8 cellular contexts compared by ENCODE assay signal in the genomic region with DNA sequence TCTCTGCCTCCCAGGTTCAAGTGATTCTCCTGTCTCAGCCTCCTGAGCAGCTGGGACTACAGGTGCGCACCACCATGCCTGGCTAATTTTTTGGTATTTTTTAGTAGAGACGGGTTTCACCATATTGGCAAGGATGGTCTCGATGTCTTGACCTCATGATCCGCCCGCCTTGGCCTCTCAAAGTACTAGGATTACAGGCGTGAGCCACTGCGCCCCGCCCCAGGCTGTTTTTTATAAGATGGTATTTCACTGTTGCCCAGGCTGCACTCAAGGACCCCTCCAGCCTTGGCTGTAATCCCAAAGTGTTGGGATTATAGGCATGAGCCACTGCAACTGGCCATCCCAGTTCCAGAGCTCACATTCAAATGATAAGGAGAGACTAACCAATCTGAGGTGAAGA. TPM values are rescaled to one million over a fixed set of nuclear protein-coding genes. Genes with fewer than 3 reads are reported as not detected.
DNase-seq lines count a peak whose midpoint lies in the region; ATAC-seq and TF ChIP-seq lines count a peak whose summit lies in the region.
"Not testable (repeated sequence)": the region's sequence is repeated elsewhere in the genome, so short reads cannot be mapped to it uniquely, and the experiment has no call there.

No MANE protein-coding gene starts in this region.

- not testable (repeated sequence) for H3K4me3 ChIP-seq in BLaER1 treated with 17β-estradiol and CSF1 and Interleukin-3, amounts not matched to agents 10 nM and 100 nM; HUES64 (ENCODE audit: low read length); coronary artery

- H3K4me1 ChIP-seq in BLaER1 treated with 17β-estradiol and CSF1 and Interleukin-3, amounts not matched to agents 10 nM and 100 nM, result peaks cover 38 to 88% (median 57%) of the 10 kb centered on the region in 10 experiments
- not testable (repeated sequence) for H3K4me1 ChIP-seq in HUES64 (ENCODE audit: insufficient read depth, low read length)

- TF ChIP-seq CTCF in activated B cell treated with CpG ODN at 0.5 μM for 24 hours (IDR thresholded peaks at IDR 0.05); coronary artery (IDR thresholded peaks at IDR 0.05); nephron (IDR thresholded peaks at IDR 0.05; ENCODE audit: unreplicated experiment in 3 of 3): not testable (repeated sequence)

- not testable (repeated sequence) for H3K4me3 Mint-ChIP-seq in activated B cell treated with CpG ODN at 0.5 μM for 24 hours; nephron; stimulated activated naive B cell treated with anti-CD40 and anti-IgM and Interleukin-4, amounts not matched to agents 10 μg/mL and 1 μg/mL and 100 μg/mL, for 72 hours
- peak overlapping the region; percentile 56 for H3K4me3 Mint-ChIP-seq in activated naive CD4-positive, alpha-beta T cell treated with anti-CD3 and anti-CD28 coated beads, Interleukin-2, amount 50 U/mL, for 24 hours

- H3K4me2 ChIP-seq in BLaER1 treated with 17β-estradiol and CSF1 and Interleukin-3, amounts not matched to agents 10 nM and 100 nM, result peak overlapping the region in 1 of 11 experiments; percentile 7; a peak in 1 of 22 replicates

- not testable (repeated sequence) for H3K9me3 ChIP-seq in BLaER1 treated with 17β-estradiol and CSF1 and Interleukin-3, amounts not matched to agents 10 nM and 100 nM (replicated peaks in 1 of 11); HUES64 (ENCODE audit: insufficient read depth, low read depth, low read length)

- H3K36me3 Mint-ChIP-seq in activated B cell treated with CpG ODN at 0.5 μM for 24 hours (ENCODE audit: low read depth), result peaks cover 89% of the 10 kb centered on the region
- H3K36me3 Mint-ChIP-seq in activated naive CD4-positive, alpha-beta T cell treated with anti-CD3 and anti-CD28 coated beads, Interleukin-2, amount 50 U/mL, for 24 hours, result peaks cover 36% of the 10 kb centered on the region
- H3K36me3 Mint-ChIP-seq in nephron (ENCODE audit: low read depth), result peaks cover 93% of the 10 kb centered on the region
- peaks cover 54 to 68% of the 10 kb centered on the region in 2 donors for H3K36me3 Mint-ChIP-seq in stimulated activated naive B cell treated with anti-CD40 and anti-IgM and Interleukin-4, amounts not matched to agents 10 μg/mL and 1 μg/mL and 100 μg/mL, for 72 hours

- POLR2A ChIA-PET in activated B cell treated with CpG ODN at 0.5 μM for 24 hours (lab: Charles Lee), result interaction anchor here (1.1 to 6.6 kb wide), 3 partner anchors 7 to 61 kb away, joined by 4 to 83 read pairs (median 12); a partner anchor contains a TSS

- not testable (repeated sequence) for ATAC-seq in activated B cell treated with CpG ODN at 0.5 μM for 24 hours (ENCODE audit: low read depth); stimulated activated naive B cell treated with anti-CD40 and anti-IgM and Interleukin-4, amounts not matched to agents 10 μg/mL and 1 μg/mL and 100 μg/mL, for 72 hours (replicated peaks)
- ATAC-seq in left colon, result peak; percentile 12

- peaks cover 97 to 100% (median 100%) of the 10 kb centered on the region in 11 experiments for H4K20me1 ChIP-seq in BLaER1 treated with 17β-estradiol and CSF1 and Interleukin-3, amounts not matched to agents 10 nM and 100 nM

- H3K27ac Mint-ChIP-seq in activated B cell treated with CpG ODN at 0.5 μM for 24 hours (peak overlapping the region; percentile 60), nephron (peak overlapping the region in 2 of 3 experiments; percentile 46 to 76)
- H3K27ac Mint-ChIP-seq in activated naive CD4-positive, alpha-beta T cell treated with anti-CD3 and anti-CD28 coated beads, Interleukin-2, amount 50 U/mL, for 24 hours, result peak overlapping the region; percentile 85
- H3K27ac Mint-ChIP-seq in stimulated activated naive B cell treated with anti-CD40 and anti-IgM and Interleukin-4, amounts not matched to agents 10 μg/mL and 1 μg/mL and 100 μg/mL, for 72 hours, result peak overlapping the region; percentile 82

- peaks cover 64% of the 10 kb centered on the region for H3K4me1 Mint-ChIP-seq in activated B cell treated with CpG ODN at 0.5 μM for 24 hours
- H3K4me1 Mint-ChIP-seq in activated naive CD4-positive, alpha-beta T cell treated with anti-CD3 and anti-CD28 coated beads, Interleukin-2, amount 50 U/mL, for 24 hours, result peaks cover 69% of the 10 kb centered on the region
- peaks cover 35% of the 10 kb centered on the region for H3K4me1 Mint-ChIP-seq in nephron
- H3K4me1 Mint-ChIP-seq in stimulated activated naive B cell treated with anti-CD40 and anti-IgM and Interleukin-4, amounts not matched to agents 10 μg/mL and 1 μg/mL and 100 μg/mL, for 72 hours, result peaks cover 36 to 64% of the 10 kb centered on the region in 2 donors

- not testable (repeated sequence) for H3K27me3 Mint-ChIP-seq in activated B cell treated with CpG ODN at 0.5 μM for 24 hours; activated naive CD4-positive, alpha-beta T cell treated with anti-CD3 and anti-CD28 coated beads, Interleukin-2, amount 50 U/mL, for 24 hours; nephron (ENCODE audit: low read depth); stimulated activated naive B cell treated with anti-CD40 and anti-IgM and Interleukin-4, amounts not matched to agents 10 μg/mL and 1 μg/mL and 100 μg/mL, for 72 hours

- H3K9me3 Mint-ChIP-seq in activated B cell treated with CpG ODN at 0.5 μM for 24 hours; activated naive CD4-positive, alpha-beta T cell treated with anti-CD3 and anti-CD28 coated beads, Interleukin-2, amount 50 U/mL, for 24 hours; nephron; stimulated activated naive B cell treated with anti-CD40 and anti-IgM and Interleukin-4, amounts not matched to agents 10 μg/mL and 1 μg/mL and 100 μg/mL, for 72 hours: not testable (repeated sequence)

- CTCF ChIA-PET in activated B cell treated with CpG ODN at 0.5 μM for 24 hours (lab: Charles Lee), result interaction anchor here (1.0 to 4.4 kb wide), 4 partner anchors 8 to 175 kb away, joined by 3 to 19 read pairs (median 4); no protein-coding TSS in a partner anchor

- peaks cover 96 to 100% (median 100%) of the 10 kb centered on the region in 11 experiments for H3K36me3 ChIP-seq in BLaER1 treated with 17β-estradiol and CSF1 and Interleukin-3, amounts not matched to agents 10 nM and 100 nM
- H3K36me3 ChIP-seq in HUES64 (ENCODE audit: insufficient read depth, low read length), result peaks cover 99% of the 10 kb centered on the region

- not testable (repeated sequence) for DNase-seq in activated B cell treated with CpG ODN at 0.5 μM for 24 hours; left colon; stimulated activated naive B cell treated with anti-CD40 and anti-IgM and Interleukin-4, amounts not matched to agents 10 μg/mL and 1 μg/mL and 100 μg/mL, for 72 hours
- DNase-seq in coronary artery (ENCODE audit: low spot score), result peak; percentile 46

- intact Hi-C loops in activated B cell treated with CpG ODN at 0.5 μM for 24 hours (cut with micrococcal nuclease); left colon (cut with DNase I, micrococcal nuclease): not testable (repeated sequence)

- H3K9ac ChIP-seq in BLaER1 treated with 17β-estradiol and CSF1 and Interleukin-3, amounts not matched to agents 10 nM and 100 nM; HUES64 (ENCODE audit: low read depth, low read length): not testable (repeated sequence)

- H3K27me3 ChIP-seq in BLaER1 treated with 17β-estradiol and CSF1 and Interleukin-3, amounts not matched to agents 10 nM and 100 nM; HUES64 (ENCODE audit: insufficient read depth, low read length): not testable (repeated sequence)

- H3K27ac ChIP-seq in BLaER1 treated with 17β-estradiol and CSF1 and Interleukin-3, amounts not matched to agents 10 nM and 100 nM, result peak overlapping the region in 6 of 11 experiments; percentile 4 to 64 (median 7); a peak in 5 of 22 replicates
- H3K27ac ChIP-seq in HUES64 (ENCODE audit: low read depth, low read length) (peak overlapping the region; percentile 34; the same call in 1 of the 2 replicates), coronary artery (peak overlapping the region in 1 of 2 donors; percentile 44)

- 94% methylated on average over 8 of the region's 8 CpGs for WGBS in HUES64

RNA-seq across cellular contexts. Expression of a gene that starts 13.1 kb away (rescaled TPM):
- 557 TPM for polyA plus RNA-seq in HUES64 (2013, experiment 1 of 2)
- polyA plus RNA-seq in HUES64 (2013, experiment 2 of 2), result 572 TPM
- total RNA-seq in activated B cell treated with CpG ODN at 0.5 μM for 24 hours, result 421 and 494 TPM in 2 replicates
- 100 to 1,000 TPM; 178 to 242 TPM for total RNA-seq in left colon
